Comparison of ENCODE assay signal across 1 cellular context in the genomic region with DNA sequence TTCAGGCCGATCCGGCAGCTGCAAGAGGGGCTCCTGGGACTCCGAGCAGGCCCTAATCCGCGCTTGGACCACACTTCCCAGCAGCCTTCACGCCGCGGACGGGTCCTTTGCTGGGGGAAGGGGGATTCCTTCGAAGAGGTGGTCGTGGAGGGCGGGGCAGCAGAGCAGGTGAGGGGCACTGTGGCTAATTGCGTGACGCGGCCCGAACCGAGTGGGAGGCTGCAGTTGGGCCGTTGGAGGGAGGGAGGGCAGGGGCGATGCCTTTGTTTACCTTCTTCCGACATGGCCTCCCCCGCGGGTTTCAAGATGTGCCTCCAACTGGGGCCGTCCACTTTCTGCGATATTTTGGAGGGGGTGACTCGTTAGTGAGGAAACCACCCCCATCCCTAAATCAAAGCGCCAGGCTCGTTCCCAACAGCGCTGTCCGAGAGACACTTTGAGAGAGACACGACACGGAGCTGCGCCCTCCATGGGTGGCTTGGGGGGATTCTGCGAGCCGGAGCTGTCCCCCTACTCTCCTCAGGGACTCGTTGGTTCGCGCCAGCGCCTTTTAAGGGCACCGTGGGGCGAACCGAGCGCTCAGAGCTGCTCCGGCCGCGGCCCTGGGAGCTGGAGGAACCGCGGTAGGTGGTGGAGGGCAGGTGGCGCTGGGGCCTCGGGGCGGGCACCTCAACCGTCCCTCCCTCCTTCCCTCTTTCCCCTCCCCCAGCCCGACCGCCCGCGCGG.
TF ChIP-seq lines count a peak whose summit lies in the region.

A gene (plus strand): TSS at position 582 of the 726 bp plus-strand sequence. CDS start 3,070 bp downstream, outside the sequence.

TF ChIP-seq in HepG2, 621 proteins besides CTCF, POLR2A, EP300 and RAD21 (continued from another document and continues in another):
- TF ChIP-seq, protein P1, sequence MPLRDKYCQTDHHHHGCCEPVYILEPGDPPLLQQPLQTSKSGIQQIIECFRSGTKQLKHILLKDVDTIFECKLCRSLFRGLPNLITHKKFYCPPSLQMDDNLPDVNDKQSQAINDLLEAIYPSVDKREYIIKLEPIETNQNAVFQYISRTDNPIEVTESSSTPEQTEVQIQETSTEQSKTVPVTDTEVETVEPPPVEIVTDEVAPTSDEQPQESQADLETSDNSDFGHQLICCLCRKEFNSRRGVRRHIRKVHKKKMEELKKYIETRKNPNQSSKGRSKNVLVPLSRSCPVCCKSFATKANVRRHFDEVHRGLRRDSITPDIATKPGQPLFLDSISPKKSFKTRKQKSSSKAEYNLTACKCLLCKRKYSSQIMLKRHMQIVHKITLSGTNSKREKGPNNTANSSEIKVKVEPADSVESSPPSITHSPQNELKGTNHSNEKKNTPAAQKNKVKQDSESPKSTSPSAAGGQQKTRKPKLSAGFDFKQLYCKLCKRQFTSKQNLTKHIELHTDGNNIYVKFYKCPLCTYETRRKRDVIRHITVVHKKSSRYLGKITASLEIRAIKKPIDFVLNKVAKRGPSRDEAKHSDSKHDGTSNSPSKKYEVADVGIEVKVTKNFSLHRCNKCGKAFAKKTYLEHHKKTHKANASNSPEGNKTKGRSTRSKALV (CRISPR knock-in tag; IDR thresholded peaks at IDR 0.05), result peak; percentile 74; the same call in 1 of the 2 replicates
- TF ChIP-seq CEBPB (IDR thresholded peaks at IDR 0.05; ENCODE audit: borderline replicate concordance, low read depth, low read length) (no peak), SMAD9 (CRISPR knock-in tag; IDR thresholded peaks at IDR 0.05) (no peak), SNAI1 (CRISPR knock-in tag; IDR thresholded peaks at IDR 0.05; ENCODE audit: borderline replicate concordance) (peak; percentile 73), DPF2 (CRISPR knock-in tag; IDR thresholded peaks at IDR 0.05; ENCODE audit: borderline replicate concordance, low read depth) (no peak), U2AF1 (optimal IDR thresholded peaks at IDR 0.05; ENCODE audit: low read depth, low read length) (peak; percentile 96), ZSCAN22 (CRISPR knock-in tag; IDR thresholded peaks at IDR 0.05) (no peak), ZNF343 (CRISPR knock-in tag; IDR thresholded peaks at IDR 0.05) (peak; percentile 25; the same call in 1 of the 2 replicates), ZNF850 (CRISPR knock-in tag; conservative IDR thresholded peaks at IDR 0.05) (no peak), ZNF501 (CRISPR knock-in tag; IDR thresholded peaks at IDR 0.05) (peak; percentile 68; the same call in 1 of the 2 replicates), EHMT2 (IDR thresholded peaks at IDR 0.05; ENCODE audit: borderline replicate concordance, low read depth, low read length) (no peak), MTA1 (CRISPR knock-in tag; IDR thresholded peaks at IDR 0.05; ENCODE audit: borderline replicate concordance) (0 out of 2 replicates have a peak, but pooled peaks have one; percentile 29), AGO2 (optimal IDR thresholded peaks at IDR 0.05; ENCODE audit: low read depth, low read length) (peak; percentile 53), KLF13 (CRISPR knock-in tag; IDR thresholded peaks at IDR 0.05) (peak; percentile 88; the same call in 1 of the 2 replicates), ZNF598 (CRISPR knock-in tag; IDR thresholded peaks at IDR 0.05; ENCODE audit: borderline replicate concordance) (no peak), ZNF737 (CRISPR knock-in tag; IDR thresholded peaks at IDR 0.05; ENCODE audit: borderline replicate concordance) (no peak), NR1H2 (CRISPR knock-in tag; IDR thresholded peaks at IDR 0.05; ENCODE audit: borderline replicate concordance, low read depth) (no peak; the same call in 1 of the 2 replicates), ZNF773 (CRISPR knock-in tag; IDR thresholded peaks at IDR 0.05; ENCODE audit: borderline replicate concordance) (no peak), ZNF335 (CRISPR knock-in tag; IDR thresholded peaks at IDR 0.05) (peak; percentile 76; the same call in 1 of the 2 replicates), ZNF432 (CRISPR knock-in tag; IDR thresholded peaks at IDR 0.05; ENCODE audit: borderline replicate concordance) (no peak), ZNF747 (CRISPR knock-in tag; IDR thresholded peaks at IDR 0.05; ENCODE audit: borderline replicate concordance) (peak; percentile 77; the same call in 1 of the 2 replicates), BHLHE40 (IDR thresholded peaks at IDR 0.05; ENCODE audit: low read length) (peak; percentile 89), SOX5 (CRISPR knock-in tag; IDR thresholded peaks at IDR 0.05; ENCODE audit: borderline replicate concordance) (no peak), LCORL (IDR thresholded peaks at IDR 0.05) (no peak), LCORL (CRISPR knock-in tag; IDR thresholded peaks at IDR 0.05) (no peak), MAFF (IDR thresholded peaks at IDR 0.05; ENCODE audit: low read depth, low read length) (no peak), MXD4 (CRISPR knock-in tag; IDR thresholded peaks at IDR 0.05) (peak; percentile 74), NFKBIZ (CRISPR knock-in tag; IDR thresholded peaks at IDR 0.05) (peak; percentile 56; the same call in 1 of the 2 replicates), RARG (CRISPR knock-in tag; IDR thresholded peaks at IDR 0.05; ENCODE audit: low read depth) (no peak; the same call in 1 of the 2 replicates)
- TF ChIP-seq, protein P2, sequence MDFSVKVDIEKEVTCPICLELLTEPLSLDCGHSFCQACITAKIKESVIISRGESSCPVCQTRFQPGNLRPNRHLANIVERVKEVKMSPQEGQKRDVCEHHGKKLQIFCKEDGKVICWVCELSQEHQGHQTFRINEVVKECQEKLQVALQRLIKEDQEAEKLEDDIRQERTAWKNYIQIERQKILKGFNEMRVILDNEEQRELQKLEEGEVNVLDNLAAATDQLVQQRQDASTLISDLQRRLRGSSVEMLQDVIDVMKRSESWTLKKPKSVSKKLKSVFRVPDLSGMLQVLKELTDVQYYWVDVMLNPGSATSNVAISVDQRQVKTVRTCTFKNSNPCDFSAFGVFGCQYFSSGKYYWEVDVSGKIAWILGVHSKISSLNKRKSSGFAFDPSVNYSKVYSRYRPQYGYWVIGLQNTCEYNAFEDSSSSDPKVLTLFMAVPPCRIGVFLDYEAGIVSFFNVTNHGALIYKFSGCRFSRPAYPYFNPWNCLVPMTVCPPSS (IDR thresholded peaks at IDR 0.05), result no peak
- TF ChIP-seq, protein P3, sequence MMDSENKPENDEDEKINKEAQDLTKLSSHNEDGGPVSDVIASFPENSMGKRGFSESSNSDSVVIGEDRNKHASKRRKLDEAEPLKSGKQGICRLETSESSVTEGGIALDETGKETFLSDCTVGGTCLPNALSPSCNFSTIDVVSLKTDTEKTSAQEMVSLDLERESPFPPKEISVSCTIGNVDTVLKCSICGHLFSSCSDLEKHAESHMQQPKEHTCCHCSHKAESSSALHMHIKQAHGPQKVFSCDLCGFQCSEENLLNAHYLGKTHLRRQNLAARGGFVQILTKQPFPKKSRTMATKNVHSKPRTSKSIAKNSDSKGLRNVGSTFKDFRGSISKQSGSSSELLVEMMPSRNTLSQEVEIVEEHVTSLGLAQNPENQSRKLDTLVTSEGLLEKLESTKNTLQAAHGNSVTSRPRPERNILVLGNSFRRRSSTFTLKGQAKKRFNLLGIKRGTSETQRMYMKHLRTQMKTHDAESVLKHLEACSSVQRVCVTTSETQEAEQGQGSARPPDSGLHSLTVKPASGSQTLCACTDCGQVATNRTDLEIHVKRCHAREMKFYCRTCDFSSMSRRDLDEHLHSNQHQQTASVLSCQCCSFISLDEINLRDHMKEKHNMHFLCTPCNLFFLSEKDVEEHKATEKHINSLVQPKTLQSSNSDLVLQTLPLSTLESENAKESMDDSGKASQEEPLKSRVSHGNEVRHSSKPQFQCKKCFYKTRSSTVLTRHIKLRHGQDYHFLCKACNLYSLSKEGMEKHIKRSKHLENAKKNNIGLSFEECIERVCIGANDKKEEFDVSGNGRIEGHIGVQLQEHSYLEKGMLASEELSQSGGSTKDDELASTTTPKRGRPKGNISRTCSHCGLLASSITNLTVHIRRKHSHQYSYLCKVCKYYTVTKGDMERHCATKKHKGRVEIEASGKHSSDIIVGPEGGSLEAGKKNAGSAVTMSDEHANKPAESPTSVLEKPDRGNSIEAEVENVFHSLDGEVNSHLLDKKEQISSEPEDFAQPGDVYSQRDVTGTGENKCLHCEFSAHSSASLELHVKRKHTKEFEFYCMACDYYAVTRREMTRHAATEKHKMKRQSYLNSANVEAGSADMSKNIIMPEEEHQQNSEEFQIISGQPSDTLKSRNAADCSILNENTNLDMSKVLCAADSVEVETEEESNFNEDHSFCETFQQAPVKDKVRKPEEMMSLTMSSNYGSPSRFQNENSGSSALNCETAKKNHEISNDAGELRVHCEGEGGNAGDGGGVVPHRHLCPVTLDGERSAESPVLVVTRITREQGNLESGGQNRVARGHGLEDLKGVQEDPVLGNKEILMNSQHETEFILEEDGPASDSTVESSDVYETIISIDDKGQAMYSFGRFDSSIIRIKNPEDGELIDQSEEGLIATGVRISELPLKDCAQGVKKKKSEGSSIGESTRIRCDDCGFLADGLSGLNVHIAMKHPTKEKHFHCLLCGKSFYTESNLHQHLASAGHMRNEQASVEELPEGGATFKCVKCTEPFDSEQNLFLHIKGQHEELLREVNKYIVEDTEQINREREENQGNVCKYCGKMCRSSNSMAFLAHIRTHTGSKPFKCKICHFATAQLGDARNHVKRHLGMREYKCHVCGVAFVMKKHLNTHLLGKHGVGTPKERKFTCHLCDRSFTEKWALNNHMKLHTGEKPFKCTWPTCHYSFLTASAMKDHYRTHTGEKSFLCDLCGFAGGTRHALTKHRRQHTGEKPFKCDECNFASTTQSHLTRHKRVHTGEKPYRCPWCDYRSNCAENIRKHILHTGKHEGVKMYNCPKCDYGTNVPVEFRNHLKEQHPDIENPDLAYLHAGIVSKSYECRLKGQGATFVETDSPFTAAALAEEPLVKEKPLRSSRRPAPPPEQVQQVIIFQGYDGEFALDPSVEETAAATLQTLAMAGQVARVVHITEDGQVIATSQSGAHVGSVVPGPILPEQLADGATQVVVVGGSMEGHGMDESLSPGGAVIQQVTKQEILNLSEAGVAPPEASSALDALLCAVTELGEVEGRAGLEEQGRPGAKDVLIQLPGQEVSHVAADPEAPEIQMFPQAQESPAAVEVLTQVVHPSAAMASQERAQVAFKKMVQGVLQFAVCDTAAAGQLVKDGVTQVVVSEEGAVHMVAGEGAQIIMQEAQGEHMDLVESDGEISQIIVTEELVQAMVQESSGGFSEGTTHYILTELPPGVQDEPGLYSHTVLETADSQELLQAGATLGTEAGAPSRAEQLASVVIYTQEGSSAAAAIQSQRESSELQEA (CRISPR knock-in tag; IDR thresholded peaks at IDR 0.05; ENCODE audit: not compliant biosample characterization), result no peak
- TF ChIP-seq, protein P4, sequence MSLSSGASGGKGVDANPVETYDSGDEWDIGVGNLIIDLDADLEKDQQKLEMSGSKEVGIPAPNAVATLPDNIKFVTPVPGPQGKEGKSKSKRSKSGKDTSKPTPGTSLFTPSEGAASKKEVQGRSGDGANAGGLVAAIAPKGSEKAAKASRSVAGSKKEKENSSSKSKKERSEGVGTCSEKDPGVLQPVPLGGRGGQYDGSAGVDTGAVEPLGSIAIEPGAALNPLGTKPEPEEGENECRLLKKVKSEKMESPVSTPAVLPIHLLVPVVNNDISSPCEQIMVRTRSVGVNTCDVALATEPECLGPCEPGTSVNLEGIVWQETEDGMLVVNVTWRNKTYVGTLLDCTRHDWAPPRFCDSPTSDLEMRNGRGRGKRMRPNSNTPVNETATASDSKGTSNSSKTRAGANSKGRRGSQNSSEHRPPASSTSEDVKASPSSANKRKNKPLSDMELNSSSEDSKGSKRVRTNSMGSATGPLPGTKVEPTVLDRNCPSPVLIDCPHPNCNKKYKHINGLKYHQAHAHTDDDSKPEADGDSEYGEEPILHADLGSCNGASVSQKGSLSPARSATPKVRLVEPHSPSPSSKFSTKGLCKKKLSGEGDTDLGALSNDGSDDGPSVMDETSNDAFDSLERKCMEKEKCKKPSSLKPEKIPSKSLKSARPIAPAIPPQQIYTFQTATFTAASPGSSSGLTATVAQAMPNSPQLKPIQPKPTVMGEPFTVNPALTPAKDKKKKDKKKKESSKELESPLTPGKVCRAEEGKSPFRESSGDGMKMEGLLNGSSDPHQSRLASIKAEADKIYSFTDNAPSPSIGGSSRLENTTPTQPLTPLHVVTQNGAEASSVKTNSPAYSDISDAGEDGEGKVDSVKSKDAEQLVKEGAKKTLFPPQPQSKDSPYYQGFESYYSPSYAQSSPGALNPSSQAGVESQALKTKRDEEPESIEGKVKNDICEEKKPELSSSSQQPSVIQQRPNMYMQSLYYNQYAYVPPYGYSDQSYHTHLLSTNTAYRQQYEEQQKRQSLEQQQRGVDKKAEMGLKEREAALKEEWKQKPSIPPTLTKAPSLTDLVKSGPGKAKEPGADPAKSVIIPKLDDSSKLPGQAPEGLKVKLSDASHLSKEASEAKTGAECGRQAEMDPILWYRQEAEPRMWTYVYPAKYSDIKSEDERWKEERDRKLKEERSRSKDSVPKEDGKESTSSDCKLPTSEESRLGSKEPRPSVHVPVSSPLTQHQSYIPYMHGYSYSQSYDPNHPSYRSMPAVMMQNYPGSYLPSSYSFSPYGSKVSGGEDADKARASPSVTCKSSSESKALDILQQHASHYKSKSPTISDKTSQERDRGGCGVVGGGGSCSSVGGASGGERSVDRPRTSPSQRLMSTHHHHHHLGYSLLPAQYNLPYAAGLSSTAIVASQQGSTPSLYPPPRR (CRISPR knock-in tag; IDR thresholded peaks at IDR 0.05; ENCODE audit: borderline replicate concordance), result no peak
- TF ChIP-seq, protein P5, sequence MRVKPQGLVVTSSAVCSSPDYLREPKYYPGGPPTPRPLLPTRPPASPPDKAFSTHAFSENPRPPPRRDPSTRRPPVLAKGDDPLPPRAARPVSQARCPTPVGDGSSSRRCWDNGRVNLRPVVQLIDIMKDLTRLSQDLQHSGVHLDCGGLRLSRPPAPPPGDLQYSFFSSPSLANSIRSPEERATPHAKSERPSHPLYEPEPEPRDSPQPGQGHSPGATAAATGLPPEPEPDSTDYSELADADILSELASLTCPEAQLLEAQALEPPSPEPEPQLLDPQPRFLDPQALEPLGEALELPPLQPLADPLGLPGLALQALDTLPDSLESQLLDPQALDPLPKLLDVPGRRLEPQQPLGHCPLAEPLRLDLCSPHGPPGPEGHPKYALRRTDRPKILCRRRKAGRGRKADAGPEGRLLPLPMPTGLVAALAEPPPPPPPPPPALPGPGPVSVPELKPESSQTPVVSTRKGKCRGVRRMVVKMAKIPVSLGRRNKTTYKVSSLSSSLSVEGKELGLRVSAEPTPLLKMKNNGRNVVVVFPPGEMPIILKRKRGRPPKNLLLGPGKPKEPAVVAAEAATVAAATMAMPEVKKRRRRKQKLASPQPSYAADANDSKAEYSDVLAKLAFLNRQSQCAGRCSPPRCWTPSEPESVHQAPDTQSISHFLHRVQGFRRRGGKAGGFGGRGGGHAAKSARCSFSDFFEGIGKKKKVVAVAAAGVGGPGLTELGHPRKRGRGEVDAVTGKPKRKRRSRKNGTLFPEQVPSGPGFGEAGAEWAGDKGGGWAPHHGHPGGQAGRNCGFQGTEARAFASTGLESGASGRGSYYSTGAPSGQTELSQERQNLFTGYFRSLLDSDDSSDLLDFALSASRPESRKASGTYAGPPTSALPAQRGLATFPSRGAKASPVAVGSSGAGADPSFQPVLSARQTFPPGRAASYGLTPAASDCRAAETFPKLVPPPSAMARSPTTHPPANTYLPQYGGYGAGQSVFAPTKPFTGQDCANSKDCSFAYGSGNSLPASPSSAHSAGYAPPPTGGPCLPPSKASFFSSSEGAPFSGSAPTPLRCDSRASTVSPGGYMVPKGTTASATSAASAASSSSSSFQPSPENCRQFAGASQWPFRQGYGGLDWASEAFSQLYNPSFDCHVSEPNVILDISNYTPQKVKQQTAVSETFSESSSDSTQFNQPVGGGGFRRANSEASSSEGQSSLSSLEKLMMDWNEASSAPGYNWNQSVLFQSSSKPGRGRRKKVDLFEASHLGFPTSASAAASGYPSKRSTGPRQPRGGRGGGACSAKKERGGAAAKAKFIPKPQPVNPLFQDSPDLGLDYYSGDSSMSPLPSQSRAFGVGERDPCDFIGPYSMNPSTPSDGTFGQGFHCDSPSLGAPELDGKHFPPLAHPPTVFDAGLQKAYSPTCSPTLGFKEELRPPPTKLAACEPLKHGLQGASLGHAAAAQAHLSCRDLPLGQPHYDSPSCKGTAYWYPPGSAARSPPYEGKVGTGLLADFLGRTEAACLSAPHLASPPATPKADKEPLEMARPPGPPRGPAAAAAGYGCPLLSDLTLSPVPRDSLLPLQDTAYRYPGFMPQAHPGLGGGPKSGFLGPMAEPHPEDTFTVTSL (CRISPR knock-in tag; IDR thresholded peaks at IDR 0.05; ENCODE audit: borderline replicate concordance), result no peak
